Comparison of ENCODE assay signal across 18 cellular contexts in genomic region chr4:182255421-182256190, GRCh38. TPM values are rescaled to one million over a fixed set of nuclear protein-coding genes. Genes with fewer than 3 reads are reported as not detected.
"Had no signal": no experiment of that assay in that cellular context is flagged by ENCODE, and none has a peak within 500 bp of the region (broad histone marks: within the 10 kb centered on the region; RNA-seq: fewer than 3 reads in every experiment).

No MANE protein-coding gene starts in this region.

- H3K27ac Mint-ChIP-seq: activated naive CD8-positive, alpha-beta T cell treated with anti-CD3 and anti-CD28 coated beads for 36 hours; immature natural killer cell; nephron; T-helper 17 cell had no signal

- H3K4me1 ChIP-seq: psoas muscle, suprapubic skin, upper lobe of left lung had no signal

- H3K9me3 ChIP-seq: psoas muscle, suprapubic skin, upper lobe of left lung had no signal

- H3K27me3 ChIP-seq: suprapubic skin, upper lobe of left lung had no signal

- H3K36me3 Mint-ChIP-seq: activated naive CD8-positive, alpha-beta T cell treated with anti-CD3 and anti-CD28 coated beads for 36 hours; immature natural killer cell had no signal

- H3K4me3 ChIP-seq: dorsolateral prefrontal cortex, psoas muscle, suprapubic skin, upper lobe of left lung had no signal

- H3K36me3 ChIP-seq: suprapubic skin, upper lobe of left lung had no signal

- ATAC-seq: activated CD4-positive, CD25-positive, alpha-beta regulatory T cell treated with anti-CD3 and anti-CD28 coated beads, Interleukin-2, amount 50 U/mL, for 24 hours; activated T-cell treated with anti-CD3 and anti-CD28 coated beads, Interleukin-2, amount 50 U/mL, for 4 hours; esophagus mucosa; psoas muscle; sciatic nerve; stimulated activated naive CD8-positive, alpha-beta T cell treated with anti-CD3 and anti-CD28 coated beads, Interleukin-15, Interleukin-2, amounts not matched to agents 100 U/mL and 50 U/mL, for 24 hours; T-helper 17 cell had no signal

- H3K27ac ChIP-seq: dorsolateral prefrontal cortex, psoas muscle, suprapubic skin, upper lobe of left lung had no signal

- H3K4me1 Mint-ChIP-seq: activated naive CD8-positive, alpha-beta T cell treated with anti-CD3 and anti-CD28 coated beads for 36 hours; immature natural killer cell; nephron; T-helper 17 cell had no signal

- H3K4me3 Mint-ChIP-seq: activated naive CD8-positive, alpha-beta T cell treated with anti-CD3 and anti-CD28 coated beads for 36 hours; activated T-cell treated with anti-CD3 and anti-CD28 coated beads, Interleukin-2, amount 50 U/mL, for 4 hours; immature natural killer cell; nephron; T-helper 17 cell had no signal

- H3K9me3 Mint-ChIP-seq: activated naive CD8-positive, alpha-beta T cell treated with anti-CD3 and anti-CD28 coated beads for 36 hours; activated T-cell treated with anti-CD3 and anti-CD28 coated beads, Interleukin-2, amount 50 U/mL, for 4 hours had no signal

- H3K27me3 Mint-ChIP-seq: activated naive CD8-positive, alpha-beta T cell treated with anti-CD3 and anti-CD28 coated beads for 36 hours; T-helper 17 cell had no signal

- DNase-seq: activated CD4-positive, alpha-beta T cell treated with anti-CD3 and anti-CD28 coated beads, Interleukin-2, amount 50 U/mL, for 4 hours; activated effector memory CD4-positive, alpha-beta T cell treated with anti-CD3 and anti-CD28 coated beads, Interleukin-2, amount 50 U/mL, for 16 hours; activated naive CD8-positive, alpha-beta T cell treated with anti-CD3 and anti-CD28 coated beads for 36 hours; activated T-cell treated with anti-CD3 and anti-CD28 coated beads, Interleukin-2, amount 50 U/mL, for 4 hours; anterior cingulate cortex; dorsolateral prefrontal cortex; foreskin fibroblast; glutamatergic neuron; immature natural killer cell; psoas muscle; stimulated activated naive CD8-positive, alpha-beta T cell treated with anti-CD3 and anti-CD28 coated beads, Interleukin-15, Interleukin-2, amounts not matched to agents 100 U/mL and 50 U/mL, for 24 hours; T-helper 17 cell; upper lobe of left lung had no signal

RNA-seq across cellular contexts. Expression of gene TENM3, which starts 12.4 kb away (rescaled TPM):
- total RNA-seq: activated naive CD8-positive, alpha-beta T cell treated with anti-CD3 and anti-CD28 coated beads for 36 hours; T-helper 17 cell had no signal
- polyA plus RNA-seq: immature natural killer cell had no signal
